In genomic region chr15:75028991-75029377, GRCh38 we compare ENCODE assay signal across 8 cellular contexts. TPM values are rescaled to one million over a fixed set of nuclear protein-coding genes. Genes with fewer than 3 reads are reported as not detected.
DNase-seq lines count a peak whose midpoint lies in the region; ATAC-seq and TF ChIP-seq lines count a peak whose summit lies in the region.

No MANE protein-coding gene starts in this region.

- no peaks in the 10 kb centered on the region for H3K9me2 ChIP-seq in HCT116 (ENCODE audit: insufficient read depth)

- intact Hi-C loops in HCT116 (cut with micrococcal nuclease), result loop anchor here (1.0 kb wide), 1 partner anchor 175 kb away; no protein-coding TSS in a partner anchor
- intact Hi-C loops in adrenal gland (cut with DNase I), result loop anchor here (5.0 to 10.0 kb wide), 2 partner anchors 178 to 276 kb away; no protein-coding TSS in a partner anchor
- intact Hi-C loops in naive thymus-derived CD4-positive, alpha-beta T cell (cut with micrococcal nuclease), result loop anchor here (1.0 to 10.0 kb wide), 3 partner anchors 175 to 276 kb away; no protein-coding TSS in a partner anchor

- peak overlapping the region; percentile 89 for H3K4me2 ChIP-seq in BLaER1
- no peak overlapping the region for H3K4me2 ChIP-seq in HCT116 (ENCODE audit: low read length)

- TF ChIP-seq POLR2A in HCT116 (IDR thresholded peaks at IDR 0.05; ENCODE audit: borderline replicate concordance, extremely low read depth, insufficient read depth, insufficient read length), result no peak
- no peak for TF ChIP-seq POLR2A in adrenal gland (IDR thresholded peaks at IDR 0.05)

- no peaks in the 10 kb centered on the region for H3K9me3 Mint-ChIP-seq in naive thymus-derived CD4-positive, alpha-beta T cell

- peak; percentile 50 for ATAC-seq in HCT116
- peak; percentile 2 for ATAC-seq in naive thymus-derived CD4-positive, alpha-beta T cell
- ATAC-seq in HG03045 (IDR thresholded peaks at IDR 0.05; ENCODE audit: unreplicated experiment), result no peak
- no peak for ATAC-seq in HG02610 (IDR thresholded peaks at IDR 0.05; ENCODE audit: unreplicated experiment)

- TF ChIP-seq RAD21 in HCT116 (IDR thresholded peaks at IDR 0.05; ENCODE audit: low read depth), result no peak

- peaks cover 0 to 16% (median 10%) of the 10 kb centered on the region in 5 donors for H3K36me3 Mint-ChIP-seq in naive thymus-derived CD4-positive, alpha-beta T cell

- no peaks in the 10 kb centered on the region for H3K27me3 Mint-ChIP-seq in naive thymus-derived CD4-positive, alpha-beta T cell

- CTCF ChIA-PET in HCT116 (lab: Charles Lee), result interaction anchor here (0.9 to 3.4 kb wide), 6 partner anchors 9 to 403 kb away, joined by 3 to 33 read pairs (median 8); partner anchors contain the start of gene C15orf39
- CTCF ChIA-PET in naive thymus-derived CD4-positive, alpha-beta T cell (lab: Charles Lee), result interaction anchor here (0.6 to 5.1 kb wide), 6 partner anchors 16 to 339 kb away, joined by 3 to 59 read pairs (median 4); partner anchors contain the start of gene C15orf39

- H3K4me3 Mint-ChIP-seq in naive thymus-derived CD4-positive, alpha-beta T cell, result no peak overlapping the region

- no peak overlapping the region for H2AFZ ChIP-seq in HCT116 (ENCODE audit: low read depth, low read length, poor library complexity, severe bottlenecking)

- peaks cover 32% of the 10 kb centered on the region for H3K79me2 ChIP-seq in HCT116 (ENCODE audit: insufficient read depth, low read length)

- DNase-seq in HCT116 (ENCODE audit: low read depth, low spot score) (no peak), adrenal gland (no peak), DMS153 (lab: John Stamatoyannopoulos, UW) (no peak), NCI-H1092 (lab: John Stamatoyannopoulos, UW) (no peak)
- no peak for DNase-seq in naive thymus-derived CD4-positive, alpha-beta T cell

- peaks cover 19% of the 10 kb centered on the region; the same call in 1 of the 2 replicates for H4K20me1 ChIP-seq in BLaER1
- no peaks in the 10 kb centered on the region for H4K20me1 ChIP-seq in HCT116 (ENCODE audit: insufficient read depth)

- no peak overlapping the region for H3K4me3 ChIP-seq in BLaER1
- H3K4me3 ChIP-seq in HCT116 (replicated peaks in 1 of 2; ENCODE audit: low read depth in 1 of 2, low read length in 2 of 2), result no peak overlapping the region
- no peak overlapping the region for H3K4me3 ChIP-seq in adrenal gland
- no peak overlapping the region for H3K4me3 ChIP-seq in naive thymus-derived CD4-positive, alpha-beta T cell (ENCODE audit: low read length)

- H3K27me3 ChIP-seq in BLaER1 (no peaks in the 10 kb centered on the region), HCT116 (ENCODE audit: insufficient read depth, low read length) (no peaks in the 10 kb centered on the region), adrenal gland (no peaks in the 10 kb centered on the region)
- H3K27me3 ChIP-seq in naive thymus-derived CD4-positive, alpha-beta T cell (ENCODE audit: control insufficient read depth in 2 of 2, insufficient read depth in 2 of 2, low read length in 2 of 2), result no peaks in the 10 kb centered on the region

- BruUV-seq in HCT116 (replicated peaks; lab: Mats Ljungman, UMichigan), result no TSS peak

- H3K9me3 ChIP-seq in BLaER1 (0 out of 2 replicates have a peak, but pooled peaks cover 3% of the 10 kb centered on the region), HCT116 (ENCODE audit: control insufficient read depth in 1 of 2, insufficient read depth in 1 of 2, low read depth in 1 of 2, low read length in 2 of 2) (no peaks in the 10 kb centered on the region), adrenal gland (replicated peaks in 1 of 3) (no peaks in the 10 kb centered on the region)
- no peaks in the 10 kb centered on the region for H3K9me3 ChIP-seq in naive thymus-derived CD4-positive, alpha-beta T cell (ENCODE audit: control insufficient read depth in 2 of 3, low read length in 3 of 3)

- peak overlapping the region; percentile 72 for H3K9ac ChIP-seq in BLaER1
- H3K9ac ChIP-seq in HCT116 (ENCODE audit: low read length), result no peak overlapping the region

- peaks cover 80% of the 10 kb centered on the region for H3K4me1 ChIP-seq in BLaER1
- peaks cover 7 to 30% of the 10 kb centered on the region in 2 experiments; a peak in 3 of 4 replicates for H3K4me1 ChIP-seq in HCT116 (ENCODE audit: control insufficient read depth in 1 of 2, insufficient read depth in 2 of 2, low read length in 2 of 2)
- peaks cover 41 to 44% of the 10 kb centered on the region in 2 donors for H3K4me1 ChIP-seq in adrenal gland (replicated peaks in 1 of 2)
- no peaks in the 10 kb centered on the region for H3K4me1 ChIP-seq in naive thymus-derived CD4-positive, alpha-beta T cell (ENCODE audit: control insufficient read depth in 2 of 2, insufficient read depth in 2 of 2, low read length in 2 of 2)

- WGBS in adrenal gland, 4 donors, result 61 to 68% (median 64%) methylated on average over 4 of the region's 4 CpGs

- H3K4me1 Mint-ChIP-seq in naive thymus-derived CD4-positive, alpha-beta T cell, result peaks cover 17 to 54% (median 28%) of the 10 kb centered on the region in 7 donors

- no peaks in the 10 kb centered on the region; the same call in 1 of the 2 replicates for H3K36me3 ChIP-seq in BLaER1
- H3K36me3 ChIP-seq in HCT116 (ENCODE audit: control insufficient read depth in 1 of 2, insufficient read depth in 2 of 2, low read length in 2 of 2), result peaks cover 2 to 12% of the 10 kb centered on the region in 2 experiments; a peak in 2 of 4 replicates
- no peaks in the 10 kb centered on the region for H3K36me3 ChIP-seq in adrenal gland (replicated peaks in 1 of 2)
- H3K36me3 ChIP-seq in naive thymus-derived CD4-positive, alpha-beta T cell (ENCODE audit: control insufficient read depth in 2 of 3, insufficient read depth in 3 of 3, low read length in 3 of 3), result peaks cover 0 to 5% (median 0%) of the 10 kb centered on the region in 3 experiments

- peak overlapping the region; percentile 77 for H3K27ac ChIP-seq in BLaER1
- no peak overlapping the region for H3K27ac ChIP-seq in HCT116 (ENCODE audit: low read depth, low read length)
- H3K27ac ChIP-seq in adrenal gland, result peak overlapping the region in 4 of 5 donors; percentile 68 to 91 (median 78)
- no peak overlapping the region for H3K27ac ChIP-seq in naive thymus-derived CD4-positive, alpha-beta T cell (ENCODE audit: low read depth, low read length)

- H3K27ac Mint-ChIP-seq in naive thymus-derived CD4-positive, alpha-beta T cell, result peak overlapping the region in 4 of 9 donors; percentile 48 to 62 (median 57)

- POLR2A ChIA-PET in HCT116 (lab: Charles Lee), result interaction anchor here (1.0 to 1.1 kb wide), 2 partner anchors 173 to 175 kb away, joined by 7 to 8 read pairs; partner anchors contain the start of gene C15orf39
- POLR2A ChIA-PET in naive thymus-derived CD4-positive, alpha-beta T cell (lab: Charles Lee), result interaction anchor here (1.1 to 1.6 kb wide), 2 partner anchors 173 to 176 kb away, joined by 5 to 8 read pairs; partner anchors contain the start of gene C15orf39

- RAD21 ChIA-PET in HCT116 (lab: Charles Lee; ENCODE audit: low non-redundant PET in 1 of 2, low total read pairs in 2 of 2, uncharacterized antibody in 2 of 2, unreplicated experiment in 2 of 2), result interaction anchor here (1.0 to 3.0 kb wide), 4 partner anchors 175 to 279 kb away, joined by 4 to 10 read pairs (median 6); no protein-coding TSS in a partner anchor

- TF ChIP-seq CTCF in HCT116 (IDR thresholded peaks at IDR 0.05 in 2 of 3, conservative IDR thresholded peaks at IDR 0.05 in 1 of 3; ENCODE audit: borderline replicate concordance in 1 of 3, insufficient read depth in 1 of 3, low read depth in 2 of 3, low read length in 2 of 3) (no peak), adrenal gland (IDR thresholded peaks at IDR 0.05) (no peak)

TF ChIP-seq in HCT116, 20 proteins besides CTCF, POLR2A, EP300 and RAD21:
- TF ChIP-seq ELF1 (IDR thresholded peaks at IDR 0.05; ENCODE audit: borderline replicate concordance, low read depth) (no peak), SP1 (IDR thresholded peaks at IDR 0.05; ENCODE audit: low read depth) (no peak), ATF3 (IDR thresholded peaks at IDR 0.05) (no peak)

RNA-seq across cellular contexts. Expression of gene PPCDC, which starts 5.6 kb away (rescaled TPM):
- total RNA-seq in HCT116 (2021; ENCODE audit: unreplicated experiment) (18.0 TPM), adrenal gland (10 to 100 TPM; 19.4 to 36.4 (median 24.7) TPM)
- polyA plus RNA-seq in HCT116 (2012), result 18.7 and 23.5 TPM in 2 replicates
- polyA plus RNA-seq in adrenal gland, result 10 to 100 TPM; 17.4 to 35.2 (median 31.8) TPM
- 10 to 100 TPM; 11.7 to 31.3 (median 17.1) TPM for total RNA-seq in naive thymus-derived CD4-positive, alpha-beta T cell
- 10 to 100 TPM; 12.4 to 14.5 TPM for polyA plus RNA-seq in naive thymus-derived CD4-positive, alpha-beta T cell

RNA-seq across cellular contexts. Expression of gene SCAMP5, which starts 33.6 kb away (rescaled TPM):
- total RNA-seq in HCT116 (2021; ENCODE audit: unreplicated experiment) (6.2 TPM), adrenal gland (10 to 100 TPM; 12.9 to 47.2 (median 29.1) TPM)
- polyA plus RNA-seq in HCT116 (2012), result 5.6 and 7.4 TPM in 2 replicates
- polyA plus RNA-seq in adrenal gland, result 10 to 100 TPM; 10.2 to 22.0 (median 19.7) TPM
- total RNA-seq in naive thymus-derived CD4-positive, alpha-beta T cell, result 1 to 10 TPM in 2 of 5 experiments, under 1 TPM in 3; 0.35 to 9.5 (median 0.87) TPM
- polyA plus RNA-seq in naive thymus-derived CD4-positive, alpha-beta T cell, result under 1 TPM; 0.06 to 0.15 TPM

Comparison
In these comparisons a context has a peak if more than half of its experiments do, and no peak if none do; other contexts are left out.
1. H3K27ac ChIP-seq: peak in BLaER1 (single experiment) and adrenal gland (4 of 5); none in HCT116 (single experiment) and naive thymus-derived CD4-positive, alpha-beta T cell (single experiment).
2. ATAC-seq: peak in HCT116 (single experiment) and naive thymus-derived CD4-positive, alpha-beta T cell (single experiment); none in HG03045 (single experiment) and HG02610 (single experiment).